ENCODE assay signal across 24 cellular contexts in genomic region chr2:199383006-199383405, GRCh38.
DNase-seq lines count a peak whose midpoint lies in the region; ATAC-seq and TF ChIP-seq lines count a peak whose summit lies in the region.
"Had no signal": no experiment of that assay in that cellular context is flagged by ENCODE, and none has a peak within 500 bp of the region (broad histone marks: within the 10 kb centered on the region; RNA-seq: fewer than 3 reads in every experiment).

No MANE protein-coding gene starts in this region.

- H3K4me1 Mint-ChIP-seq in activated CD4-positive, alpha-beta T cell treated with anti-CD3 and anti-CD28 coated beads for 36 hours: no peaks in the 10 kb centered on the region
- H3K4me1 Mint-ChIP-seq: B cell had no signal

- H4K20me1 ChIP-seq in osteoblast (ENCODE audit: insufficient read depth, low read length): no peaks in the 10 kb centered on the region
- H4K20me1 ChIP-seq: BLaER1 treated with 17β-estradiol and CSF1 and Interleukin-3, amounts not matched to agents 10 nM and 100 nM had no signal

- CTCF ChIA-PET in activated CD4-positive, alpha-beta T cell treated with anti-CD3 and anti-CD28 coated beads for 36 hours (lab: Charles Lee): no interaction called here

- H3K36me3 ChIP-seq in SJCRH30: peaks cover 2% of the 10 kb centered on the region; the same call in 1 of the 2 replicates
- peaks cover 22% of the 10 kb centered on the region for H3K36me3 ChIP-seq in osteoblast (ENCODE audit: insufficient read depth, low read length)
- H3K36me3 ChIP-seq: BLaER1 treated with 17β-estradiol and CSF1 and Interleukin-3, amounts not matched to agents 10 nM and 100 nM had no signal

- H3K9me3 ChIP-seq in SJCRH30 (replicated peaks) (no peaks in the 10 kb centered on the region), osteoblast (ENCODE audit: low read depth, low read length) (no peaks in the 10 kb centered on the region)
- H3K9me3 ChIP-seq: BLaER1 treated with 17β-estradiol and CSF1 and Interleukin-3, amounts not matched to agents 10 nM and 100 nM; Caco-2 had no signal

- no peak for TF ChIP-seq CTCF in osteoblast (IDR thresholded peaks at IDR 0.05; ENCODE audit: extremely low read depth, low read depth, low read length)

- DNase-seq in SJCRH30: peak in 1 of 2 experiments; percentile 26
- DNase-seq in fibroblast of peridontal ligament (ENCODE audit: extremely low read depth): peak; percentile 54
- DNase-seq in osteoblast (ENCODE audit: insufficient read length, low spot score, missing footprints): no peak
- DNase-seq in activated CD4-positive, alpha-beta T cell treated with anti-CD3 and anti-CD28 coated beads for 36 hours: no peak
- DNase-seq in D341Med (ENCODE audit: low spot score): no peak
- DNase-seq: 8988T; ACHN; Caco-2; Calu3; CD4-positive, alpha-beta T cell; CD8-positive, alpha-beta T cell; DMS 273 treated with DMSO at 0.1 percent for 48 hours; DMS153; DMS53; DMS79; DND-41; EL; GDM1 had no signal

- H2AFZ ChIP-seq in osteoblast (ENCODE audit: low read length): no peak overlapping the region

- H3K27me3 Mint-ChIP-seq in activated CD4-positive, alpha-beta T cell treated with anti-CD3 and anti-CD28 coated beads for 36 hours: peaks cover 16% of the 10 kb centered on the region

- peaks cover 43% of the 10 kb centered on the region for H3K4me1 ChIP-seq in SJCRH30
- H3K4me1 ChIP-seq in osteoblast (ENCODE audit: insufficient read depth, low read length): peaks cover 25% of the 10 kb centered on the region
- H3K4me1 ChIP-seq: Caco-2 had no signal

- H3K36me3 Mint-ChIP-seq in activated CD4-positive, alpha-beta T cell treated with anti-CD3 and anti-CD28 coated beads for 36 hours (ENCODE audit: low read depth): no peaks in the 10 kb centered on the region
- H3K36me3 Mint-ChIP-seq: CD8-positive, alpha-beta T cell had no signal

- POLR2A ChIA-PET in activated CD4-positive, alpha-beta T cell treated with anti-CD3 and anti-CD28 coated beads for 36 hours (lab: Charles Lee): no interaction called here

- no peak overlapping the region for H3K27ac Mint-ChIP-seq in activated CD4-positive, alpha-beta T cell treated with anti-CD3 and anti-CD28 coated beads for 36 hours
- H3K27ac Mint-ChIP-seq: B cell; CD4-positive, alpha-beta T cell; CD8-positive, alpha-beta T cell had no signal

- H3K9me3 Mint-ChIP-seq in activated CD4-positive, alpha-beta T cell treated with anti-CD3 and anti-CD28 coated beads for 36 hours (ENCODE audit: low read depth): no peaks in the 10 kb centered on the region
- H3K9me3 Mint-ChIP-seq: CD4-positive, alpha-beta T cell; CD8-positive, alpha-beta T cell had no signal

- H3K79me2 ChIP-seq in osteoblast (ENCODE audit: insufficient read depth, low read length): peaks cover 50% of the 10 kb centered on the region

- H3K27me3 ChIP-seq in SJCRH30 (no peaks in the 10 kb centered on the region), osteoblast (ENCODE audit: insufficient read depth, low read length) (no peaks in the 10 kb centered on the region)
- H3K27me3 ChIP-seq: BLaER1 treated with 17β-estradiol and CSF1 and Interleukin-3, amounts not matched to agents 10 nM and 100 nM had no signal

- no peak overlapping the region for H3K4me2 ChIP-seq in osteoblast (ENCODE audit: insufficient read depth, low read length)

- H3K27ac ChIP-seq in SJCRH30: peak overlapping the region; percentile 89
- H3K27ac ChIP-seq in osteoblast (ENCODE audit: low read depth, low read length): peak overlapping the region; percentile 72
- H3K27ac ChIP-seq: BLaER1 treated with 17β-estradiol and CSF1 and Interleukin-3, amounts not matched to agents 10 nM and 100 nM; C4-2B had no signal

- no peak for ATAC-seq in GM18511 (IDR thresholded peaks at IDR 0.05; ENCODE audit: unreplicated experiment)
- ATAC-seq in activated CD4-positive, alpha-beta T cell treated with anti-CD3 and anti-CD28 coated beads for 36 hours: no peak
- ATAC-seq in GM21515 (IDR thresholded peaks at IDR 0.05; ENCODE audit: unreplicated experiment): no peak
- ATAC-seq: CD8-positive, alpha-beta T cell; GM12878 had no signal

- H3K4me3 ChIP-seq in SJCRH30 (no peak overlapping the region), osteoblast (ENCODE audit: insufficient read depth, low read length) (no peak overlapping the region)
- H3K4me3 ChIP-seq: BLaER1 treated with 17β-estradiol and CSF1 and Interleukin-3, amounts not matched to agents 10 nM and 100 nM; GM12878 had no signal

- H3K4me3 Mint-ChIP-seq in activated CD4-positive, alpha-beta T cell treated with anti-CD3 and anti-CD28 coated beads for 36 hours: no peak overlapping the region
- H3K4me3 Mint-ChIP-seq: B cell; CD4-positive, alpha-beta T cell; CD8-positive, alpha-beta T cell had no signal

- intact Hi-C loops in activated CD4-positive, alpha-beta T cell treated with anti-CD3 and anti-CD28 coated beads for 36 hours (cut with DNase I, micrococcal nuclease): no loop called here
